ENCODE assay signal across 8 cellular contexts in the genomic region with DNA sequence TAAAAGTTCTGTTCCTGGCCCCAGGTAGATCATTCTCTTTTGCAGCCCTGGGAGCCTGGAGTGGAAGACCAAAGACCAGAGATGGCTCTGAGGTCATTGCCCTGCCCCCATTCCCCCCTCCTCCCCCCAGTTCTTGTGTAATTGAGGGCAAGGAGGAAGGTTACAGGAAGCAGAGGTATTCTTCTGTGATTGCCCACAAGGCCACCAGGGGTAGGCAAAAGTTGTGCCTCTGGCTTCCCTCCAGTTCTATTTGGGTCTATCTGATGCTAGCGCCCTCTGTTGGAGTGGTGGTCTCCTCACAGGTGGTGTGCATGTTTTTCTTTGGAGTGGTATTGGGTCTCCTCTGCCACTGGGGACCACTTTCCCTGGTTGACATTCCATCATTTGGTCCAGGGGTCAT. TPM values are rescaled to one million over a fixed set of nuclear protein-coding genes. Genes with fewer than 3 reads are reported as not detected.
A peak's percentile ranks its signal among the peaks of the same experiment; 100 is the strongest.
DNase-seq lines count a peak whose midpoint lies in the region; TF ChIP-seq lines count a peak whose summit lies in the region.

No MANE protein-coding gene starts in this region.

- no peak overlapping the region for H3K27ac ChIP-seq in thyroid gland

- no peak overlapping the region for H3K4me3 ChIP-seq in GM12865 (ENCODE audit: low read depth, low read length)
- no peak overlapping the region for H3K4me3 ChIP-seq in thyroid gland (replicated peaks in 1 of 3)

- H3K4me1 Mint-ChIP-seq in osteocyte (ENCODE audit: unreplicated experiment) = no peaks in the 10 kb centered on the region

- H3K27ac Mint-ChIP-seq in osteocyte (ENCODE audit: unreplicated experiment) = no peak overlapping the region

- H3K27me3 Mint-ChIP-seq in osteocyte (ENCODE audit: unreplicated experiment) = peaks cover 8% of the 10 kb centered on the region

- H3K9me3 ChIP-seq in thyroid gland = no peaks in the 10 kb centered on the region

- TF ChIP-seq CTCF in GM12865 (IDR thresholded peaks at IDR 0.05; ENCODE audit: insufficient read depth, low read depth, low read length, missing control alignments) (peak; percentile 45), osteocyte (IDR thresholded peaks at IDR 0.05) (peak; percentile 21), thyroid gland (IDR thresholded peaks at IDR 0.05) (peak in 1 of 6 experiments; percentile 11)

- no peak overlapping the region for H3K4me3 Mint-ChIP-seq in osteocyte (ENCODE audit: unreplicated experiment)

- no peaks in the 10 kb centered on the region for H3K27me3 ChIP-seq in thyroid gland

- H3K36me3 ChIP-seq in thyroid gland = no peaks in the 10 kb centered on the region

- no peaks in the 10 kb centered on the region for H3K36me3 Mint-ChIP-seq in osteocyte (ENCODE audit: unreplicated experiment)

- peaks cover 3 to 17% of the 10 kb centered on the region in 2 donors for H3K4me1 ChIP-seq in thyroid gland

- TF ChIP-seq POLR2A in thyroid gland (IDR thresholded peaks at IDR 0.05) = no peak

- H3K9me3 Mint-ChIP-seq in osteocyte (ENCODE audit: unreplicated experiment) = no peaks in the 10 kb centered on the region

- WGBS in thyroid gland, 2 donors = 82 to 93% methylated on average over 1 of the region's 1 CpG

- intact Hi-C loops in thyroid gland (cut with DNase I) = loop anchor here (5.0 to 10.0 kb wide), 3 partner anchors 180 to 473 kb away; a partner anchor contains a TSS

- DNase-seq in GM12865 (ENCODE audit: low read depth) (peak; percentile 50), NCI-H82 (lab: John Stamatoyannopoulos, UW) (peak; percentile 73), amniotic epithelial cell (ENCODE audit: low read depth) (peak; percentile 16), osteocyte (ENCODE audit: extremely low spot score, unreplicated experiment) (no peak), globus pallidus (ENCODE audit: low spot score) (no peak), AG08395 (ENCODE audit: low spot score) (no peak), thyroid gland (no peak), cerebellar cortex (ENCODE audit: low spot score) (no peak)

RNA-seq across cellular contexts. Expression of a gene that starts 41.2 kb away (rescaled TPM):
- 20.6 and 25.7 TPM in 2 replicates for total RNA-seq in osteocyte
- 10 to 100 TPM; 53.3 to 68.8 (median 61.7) TPM for total RNA-seq in thyroid gland

Comparison
In these comparisons a context has a peak if more than half of its experiments do, and no peak if none do; other contexts are left out.
1. DNase-seq: peak in GM12865 (single experiment), NCI-H82 (single experiment) and amniotic epithelial cell (single experiment); none in osteocyte (single experiment), globus pallidus (single experiment), AG08395 (single experiment), thyroid gland (0 of 2) and cerebellar cortex (single experiment).